ENCODE assay signal across 10 cellular contexts in the genomic region with DNA sequence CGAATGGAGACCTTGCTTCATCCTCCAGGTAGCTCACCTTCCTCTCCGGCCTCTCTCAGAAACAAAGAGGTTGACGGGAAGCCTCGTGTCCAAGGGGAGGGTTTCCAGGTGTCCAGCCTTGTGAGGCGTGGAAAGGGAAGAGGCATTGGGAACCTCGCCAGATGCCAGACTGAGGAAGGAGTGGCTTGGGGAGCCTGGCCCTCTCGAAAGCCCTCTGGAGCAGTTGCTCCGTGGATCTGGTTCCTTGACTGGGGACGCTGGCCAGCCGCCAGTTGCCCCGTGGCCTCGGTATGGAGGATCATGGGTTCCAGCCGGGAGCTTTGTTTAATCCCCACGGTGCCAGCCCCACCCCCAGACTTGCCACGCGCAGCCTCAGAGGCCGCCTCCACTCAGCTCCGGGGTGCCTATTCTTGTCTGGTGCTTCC. TPM values are rescaled to one million over a fixed set of nuclear protein-coding genes. Genes with fewer than 3 reads are reported as not detected.
A peak's percentile ranks its signal among the peaks of the same experiment; 100 is the strongest.
DNase-seq lines count a peak whose midpoint lies in the region; ATAC-seq and TF ChIP-seq lines count a peak whose summit lies in the region.
"Had no signal": no experiment of that assay in that cellular context is flagged by ENCODE, and none has a peak within 500 bp of the region (broad histone marks: within the 10 kb centered on the region; RNA-seq: fewer than 3 reads in every experiment).

No MANE protein-coding gene starts in this region.

- H3K36me3 ChIP-seq in mucosa of rectum (ENCODE audit: control insufficient read depth in 2 of 2, insufficient read depth in 2 of 2, low read length in 2 of 2), result no peaks in the 10 kb centered on the region
- H3K36me3 ChIP-seq in urinary bladder (ENCODE audit: insufficient read depth), result no peaks in the 10 kb centered on the region

- intact Hi-C loops in dorsolateral prefrontal cortex (cut with DNase I), result no loop called here

- H3K4me1 ChIP-seq in mucosa of rectum (ENCODE audit: control insufficient read depth in 2 of 2, insufficient read depth in 2 of 2, low read length in 2 of 2) (peaks cover 11 to 19% of the 10 kb centered on the region in 2 donors), urinary bladder (ENCODE audit: insufficient read depth) (no peaks in the 10 kb centered on the region)

- no peak overlapping the region for H3K9ac ChIP-seq in mucosa of rectum (ENCODE audit: low read depth in 1 of 2, low read length in 2 of 2)

- H3K27me3 ChIP-seq in dorsolateral prefrontal cortex (no peaks in the 10 kb centered on the region), mucosa of rectum (ENCODE audit: control insufficient read depth in 2 of 2, insufficient read depth in 2 of 2, low read length in 2 of 2) (no peaks in the 10 kb centered on the region)

- H3K4me3 ChIP-seq in dorsolateral prefrontal cortex (peak overlapping the region in 53 of 59 donors; percentile 3 to 59 (median 35)), mucosa of rectum (ENCODE audit: low read length in 2 of 2) (peak overlapping the region; percentile 11 to 44), urinary bladder (ENCODE audit: low read depth, low read length) (peak overlapping the region; percentile 16)
- H3K4me3 ChIP-seq: PC-9 had no signal

- ATAC-seq in GM18498 (IDR thresholded peaks at IDR 0.05; ENCODE audit: unreplicated experiment), result no peak

- peak overlapping the region in 10 of 59 donors; percentile 19 to 58 (median 44) for H3K27ac ChIP-seq in dorsolateral prefrontal cortex
- H3K27ac ChIP-seq in mucosa of rectum (ENCODE audit: low read depth in 2 of 2, low read length in 2 of 2), result peak overlapping the region in 1 of 2 donors; percentile 13
- no peak overlapping the region for H3K27ac ChIP-seq in urinary bladder (ENCODE audit: low read depth)
- H3K27ac ChIP-seq: PC-9 had no signal

- 26% methylated on average over 18 of the region's 18 CpGs for WGBS in urinary bladder

- no peak for TF ChIP-seq CTCF in dorsolateral prefrontal cortex (IDR thresholded peaks at IDR 0.05 in 54 of 56, conservative IDR thresholded peaks at IDR 0.05 in 2 of 56; ENCODE audit: low read depth in 1 of 56, partially characterized antibody in 56 of 56)

- no peaks in the 10 kb centered on the region for H3K9me3 ChIP-seq in mucosa of rectum (ENCODE audit: control insufficient read depth in 2 of 2, low read length in 2 of 2)

- peak; percentile 12 for DNase-seq in NCI-H748 (lab: John Stamatoyannopoulos, UW; ENCODE audit: unreplicated experiment)
- DNase-seq in NCI-H748 treated with DMSO at 0.1 percent for 48 hours (lab: John Stamatoyannopoulos, UW), result no peak
- DNase-seq in dorsolateral prefrontal cortex, result peak in 2 of 10 donors; percentile 26 to 54
- no peak for DNase-seq in KG1 (lab: John Stamatoyannopoulos, UW)
- no peak for DNase-seq in activated effector memory CD4-positive, alpha-beta T cell treated with Interleukin-2 at 50 U/mL for 16 hours
- DNase-seq: ACHN had no signal

RNA-seq across cellular contexts. Expression of a gene that starts 30.3 kb away (rescaled TPM):
- total RNA-seq in dorsolateral prefrontal cortex, result 100 to 1,000 TPM; 114 to 221 (median 159) TPM
- total RNA-seq in urinary bladder, result 238 TPM
- 103 TPM for polyA plus RNA-seq in urinary bladder
